Comparison of ENCODE assay signal across 8 cellular contexts in genomic region chr16:89723279-89724250, GRCh38. TPM values are rescaled to one million over a fixed set of nuclear protein-coding genes. Genes with fewer than 3 reads are reported as not detected.
DNase-seq lines count a peak whose midpoint lies in the region; ATAC-seq and TF ChIP-seq lines count a peak whose summit lies in the region.

No MANE protein-coding gene starts in this region.

- intact Hi-C loops in CD4-positive, alpha-beta memory T cell (cut with micrococcal nuclease): loop anchor here (1.0 to 5.0 kb wide), 3 partner anchors 14 to 139 kb away; no protein-coding TSS in a partner anchor
- intact Hi-C loops in mammary epithelial cell (cut with micrococcal nuclease): no loop called here

- POLR2A ChIA-PET in CD4-positive, alpha-beta memory T cell (lab: Charles Lee; ENCODE audit: partially characterized antibody): interaction anchor here (0.6 to 6.7 kb wide), 25 partner anchors 12 to 195 kb away, joined by 3 to 288 read pairs (median 8); partner anchors contain the start of genes CDK10, CHMP1A, FANCA and MC1R

- H4K20me1 ChIP-seq in mammary epithelial cell (ENCODE audit: insufficient read depth, low read length): no peaks in the 10 kb centered on the region

- CTCF ChIA-PET in CD4-positive, alpha-beta memory T cell (lab: Charles Lee; ENCODE audit: partially characterized antibody): interaction anchor here (1.0 to 4.4 kb wide), 10 partner anchors 11 to 151 kb away, joined by 3 to 25 read pairs (median 6); no protein-coding TSS in a partner anchor
- CTCF ChIA-PET in mammary epithelial cell (lab: Charles Lee; ENCODE audit: low non-redundant PET): interaction anchor here (0.7 kb wide), 1 partner anchor 16 kb away, joined by 3 read pairs; no protein-coding TSS in a partner anchor

- ATAC-seq in HG03432 (IDR thresholded peaks at IDR 0.05; ENCODE audit: unreplicated experiment): no peak

- peaks cover 17 to 53% (median 34%) of the 10 kb centered on the region in 4 donors for H3K4me1 Mint-ChIP-seq in CD4-positive, alpha-beta memory T cell

- H3K27ac ChIP-seq in CD4-positive, alpha-beta memory T cell (ENCODE audit: low read depth, low read length): peak overlapping the region; percentile 89
- H3K27ac ChIP-seq in mammary epithelial cell (ENCODE audit: insufficient read depth, low read depth, low read length) (no peak overlapping the region), temporal lobe (ENCODE audit: low read depth, low read length) (peak overlapping the region; percentile 98)

- peak overlapping the region; percentile 92 to 99 (median 99) for H3K4me3 Mint-ChIP-seq in CD4-positive, alpha-beta memory T cell

- H3K36me3 ChIP-seq in CD4-positive, alpha-beta memory T cell (ENCODE audit: insufficient read depth, low read length): peaks cover 32% of the 10 kb centered on the region
- peaks cover 4% of the 10 kb centered on the region for H3K36me3 ChIP-seq in mammary epithelial cell (ENCODE audit: insufficient read depth, low read length)

- no peak overlapping the region for H2AFZ ChIP-seq in mammary epithelial cell (ENCODE audit: low read depth, low read length)

- H3K9me3 Mint-ChIP-seq in CD4-positive, alpha-beta memory T cell: peaks cover 0 to 2% (median 0%) of the 10 kb centered on the region in 8 donors

- H3K27me3 Mint-ChIP-seq in CD4-positive, alpha-beta memory T cell: no peaks in the 10 kb centered on the region

- H3K27ac Mint-ChIP-seq in CD4-positive, alpha-beta memory T cell: peak overlapping the region; percentile 97 to 100 (median 99)

- in situ Hi-C loops in mammary epithelial cell (cut with MboI; ENCODE audit: low sequenced_read_pairs in 2 of 2) (no loop called here), KBM-7 (cut with MboI; ENCODE audit: low pct_unique_long_range_greater_than_20kb, low sequenced_read_pairs) (no loop called here)

- TF ChIP-seq CTCF in mammary epithelial cell (conservative IDR thresholded peaks at IDR 0.05 in 1 of 2, IDR thresholded peaks at IDR 0.05 in 1 of 2; ENCODE audit: extremely low read depth in 1 of 2, insufficient read depth in 1 of 2, low read depth in 1 of 2, low read length in 2 of 2): no peak

- BruUV-seq in mammary epithelial cell (replicated peaks; lab: Mats Ljungman, UMichigan): no TSS peak

- no peaks in the 10 kb centered on the region for H3K27me3 ChIP-seq in CD4-positive, alpha-beta memory T cell (ENCODE audit: insufficient read depth, low read length)
- H3K27me3 ChIP-seq in mammary epithelial cell (ENCODE audit: insufficient read depth, low read length) (no peaks in the 10 kb centered on the region), mononuclear cell (ENCODE audit: insufficient read depth, low read length) (no peaks in the 10 kb centered on the region)

- peaks cover 71% of the 10 kb centered on the region for H3K4me1 ChIP-seq in CD4-positive, alpha-beta memory T cell (ENCODE audit: insufficient read depth, low read length)
- peaks cover 36% of the 10 kb centered on the region for H3K4me1 ChIP-seq in mammary epithelial cell (ENCODE audit: insufficient read depth, low read length)
- H3K4me1 ChIP-seq in mononuclear cell (ENCODE audit: insufficient read depth, low read length): peaks cover 78% of the 10 kb centered on the region

- DNase-seq in CD4-positive, alpha-beta memory T cell: peak; percentile 88 to 95 (median 93)
- DNase-seq in activated CD4-positive, CD25-positive, alpha-beta regulatory T cell treated with anti-CD3 and anti-CD28 coated beads, Interleukin-2, amount 50 U/mL, for 72 hours: peak; percentile 56
- DNase-seq in mammary epithelial cell (peak; percentile 11), KBM-7 (no peak), SW480 (ENCODE audit: low spot score) (no peak)

- H3K9ac ChIP-seq in mammary epithelial cell (ENCODE audit: insufficient read depth, low read length): no peak overlapping the region

- no peaks in the 10 kb centered on the region for H3K9me3 ChIP-seq in CD4-positive, alpha-beta memory T cell (ENCODE audit: control insufficient read depth in 1 of 2, low read length in 2 of 2)
- H3K9me3 ChIP-seq in mammary epithelial cell (replicated peaks; ENCODE audit: insufficient read depth, low read length) (no peaks in the 10 kb centered on the region), mononuclear cell (ENCODE audit: low read depth, low read length) (no peaks in the 10 kb centered on the region)

- WGBS in mammary epithelial cell (ENCODE audit: low coverage, missing lambda C conversion rate): 66% methylated on average over 29 of the region's 30 CpGs

- dilution Hi-C loops in mammary epithelial cell (cut with HindIII; ENCODE audit: low sequenced_read_pairs): no loop called here

- peak overlapping the region; percentile 92 for H3K4me2 ChIP-seq in mammary epithelial cell (ENCODE audit: insufficient read depth, low read depth, low read length)

- H3K79me2 ChIP-seq in mammary epithelial cell (ENCODE audit: insufficient read depth, low read length): peaks cover 42% of the 10 kb centered on the region

- peaks cover 22 to 28% of the 10 kb centered on the region in 2 donors for H3K36me3 Mint-ChIP-seq in CD4-positive, alpha-beta memory T cell

- H3K4me3 ChIP-seq in CD4-positive, alpha-beta memory T cell (ENCODE audit: low read length in 2 of 2): peak overlapping the region; percentile 78 to 96
- peak overlapping the region in 2 of 3 experiments; percentile 54 to 79 for H3K4me3 ChIP-seq in mammary epithelial cell (replicated peaks in 1 of 3; ENCODE audit: insufficient read depth in 1 of 3, low read depth in 2 of 3, low read length in 3 of 3)
- peak overlapping the region; percentile 73 for H3K4me3 ChIP-seq in mononuclear cell (ENCODE audit: low read length)

RNA-seq across cellular contexts. Expression of gene ZNF276, which starts 2.2 kb away (rescaled TPM):
- total RNA-seq in CD4-positive, alpha-beta memory T cell: 100 to 1,000 TPM; 141 to 143 TPM
- polyA plus RNA-seq in CD4-positive, alpha-beta memory T cell: 10 to 100 TPM in 1 of 2 donors, 1 to 10 TPM in 1; 9.5 to 53.7 TPM
- total RNA-seq in mammary epithelial cell (10 to 100 TPM; 11.5 to 20.4 TPM), mononuclear cell (48.9 TPM), temporal lobe (20.9 TPM)
- 9.8 TPM for polyA plus RNA-seq in mammary epithelial cell
- polyA minus RNA-seq in mammary epithelial cell: 4.3 TPM

RNA-seq across cellular contexts. Expression of gene VPS9D1, which starts 2.9 kb away (rescaled TPM):
- total RNA-seq in CD4-positive, alpha-beta memory T cell: 10 to 100 TPM; 13.0 to 13.6 TPM
- polyA plus RNA-seq in CD4-positive, alpha-beta memory T cell: 1 to 10 TPM in 1 of 2 donors, under 1 TPM in 1; 0.48 to 1.0 TPM
- 1 to 10 TPM; 4.3 to 8.0 TPM for total RNA-seq in mammary epithelial cell
- 3.5 TPM for polyA plus RNA-seq in mammary epithelial cell
- polyA minus RNA-seq in mammary epithelial cell: 2.7 TPM
- 5.2 TPM for total RNA-seq in mononuclear cell
- total RNA-seq in temporal lobe: 7.9 TPM

RNA-seq across cellular contexts. Expression of gene SPATA2L, which starts 22.1 kb away (rescaled TPM):
- total RNA-seq in CD4-positive, alpha-beta memory T cell: 10 to 100 TPM; 12.7 to 13.1 TPM
- 10 to 100 TPM in 1 of 2 donors, 1 to 10 TPM in 1; 5.4 to 13.0 TPM for polyA plus RNA-seq in CD4-positive, alpha-beta memory T cell
- total RNA-seq in mammary epithelial cell (1 to 10 TPM; 6.8 to 7.4 TPM), mononuclear cell (10.6 TPM), temporal lobe (14.3 TPM)
- polyA plus RNA-seq in mammary epithelial cell: 3.2 TPM
- polyA minus RNA-seq in mammary epithelial cell: 0.36 TPM

RNA-seq across cellular contexts. Expression of gene CDK10, which starts 37.1 kb away (rescaled TPM):
- total RNA-seq in CD4-positive, alpha-beta memory T cell: 100 to 1,000 TPM; 134 to 140 TPM
- polyA plus RNA-seq in CD4-positive, alpha-beta memory T cell: 10 to 100 TPM; 24.8 to 33.5 TPM
- total RNA-seq in mammary epithelial cell (10 to 100 TPM; 38.5 to 72.0 TPM), mononuclear cell (12.7 TPM), temporal lobe (24.8 TPM)
- polyA plus RNA-seq in mammary epithelial cell: 42.1 TPM
- 13.5 TPM for polyA minus RNA-seq in mammary epithelial cell

Comparison
In these comparisons a context has a peak if more than half of its experiments do, and no peak if none do; other contexts are left out.
1. DNase-seq: peak in CD4-positive, alpha-beta memory T cell (5 of 5), activated CD4-positive, CD25-positive, alpha-beta regulatory T cell treated with anti-CD3 and anti-CD28 coated beads, Interleukin-2, amount 50 U/mL, for 72 hours (single experiment) and mammary epithelial cell (single experiment); none in KBM-7 (single experiment) and SW480 (single experiment).
2. Peak in every context shown above with its lines, with median percentiles within 50 percentile points of each other: H3K4me3 ChIP-seq.